8 cellular contexts compared by ENCODE assay signal in genomic region chr2:197704434-197705142, GRCh38. TPM values are rescaled to one million over a fixed set of nuclear protein-coding genes. Genes with fewer than 3 reads are reported as not detected.
A peak's percentile ranks its signal among the peaks of the same experiment; 100 is the strongest.
DNase-seq lines count a peak whose midpoint lies in the region; ATAC-seq and TF ChIP-seq lines count a peak whose summit lies in the region.

No MANE protein-coding gene starts in this region.

- H3K4me2 ChIP-seq in smooth muscle cell, result peak overlapping the region; percentile 89

- WGBS in right cardiac atrium, result under 1% methylated on average over 6 of the region's 6 CpGs
- WGBS in smooth muscle cell (ENCODE audit: low lambda C conversion rate), result 1% methylated on average over 6 of the region's 6 CpGs

- ATAC-seq in Right ventricle myocardium inferior (peak; percentile 54), HG03139 (IDR thresholded peaks at IDR 0.05; ENCODE audit: unreplicated experiment) (peak; percentile 26), right cardiac atrium (peak; percentile 43 to 53)

- H3K9me3 Mint-ChIP-seq in activated T-helper 1 cell treated with anti-CD3 and anti-CD28 coated beads, Interleukin-12 subunit alpha, Interleukin-12 subunit beta, Interleukin-2, Interleukin-4 antibody, amounts not matched to agents 30 ng/mL and 10 ng/mL and 1 ng/mL, durations not matched to agents 14 hours and 24 hours and 36 hours, result no peaks in the 10 kb centered on the region

- H3K36me3 ChIP-seq in smooth muscle cell (ENCODE audit: low read depth), result no peaks in the 10 kb centered on the region

- intact Hi-C loops in Right ventricle myocardium inferior (cut with DNase I) (loop anchor here (5.0 to 10.0 kb wide), 4 partner anchors 190 to 593 kb away; partner anchors contain the start of genes COQ10B and MOB4), cardiac septum (cut with DNase I) (loop anchor here (1.0 to 5.0 kb wide), 6 partner anchors 32 to 267 kb away; partner anchors contain the start of genes HSPD1 and SF3B1), right cardiac atrium (cut with DNase I) (loop anchor here in 3 of 4 donors (10.0 kb wide), 2 partner anchors 420 to 590 kb away; no protein-coding TSS in a partner anchor)
- intact Hi-C loops in activated T-helper 1 cell treated with anti-CD3 and anti-CD28 coated beads, Interleukin-12 subunit alpha, Interleukin-12 subunit beta, Interleukin-2, Interleukin-4 antibody, amounts not matched to agents 30 ng/mL and 10 ng/mL and 1 ng/mL, durations not matched to agents 14 hours and 24 hours and 36 hours (cut with micrococcal nuclease), result loop anchor here (1.0 to 10.0 kb wide), 13 partner anchors 100 to 1420 kb away; partner anchors contain the start of genes CCDC150, COQ10B, HSPE1 and MOB4

- no peaks in the 10 kb centered on the region for H4K20me1 ChIP-seq in smooth muscle cell (ENCODE audit: low read depth)

- H3K36me3 Mint-ChIP-seq in activated T-helper 1 cell treated with anti-CD3 and anti-CD28 coated beads, Interleukin-12 subunit alpha, Interleukin-12 subunit beta, Interleukin-2, Interleukin-4 antibody, amounts not matched to agents 30 ng/mL and 10 ng/mL and 1 ng/mL, durations not matched to agents 14 hours and 24 hours and 36 hours (ENCODE audit: low read depth), result peaks cover 21% of the 10 kb centered on the region

- TF ChIP-seq CTCF in smooth muscle cell (IDR thresholded peaks at IDR 0.05; ENCODE audit: borderline replicate concordance, insufficient read depth, poor library complexity, severe bottlenecking), result no peak

- no peak for DNase-seq in Right ventricle myocardium inferior (ENCODE audit: missing footprints)
- DNase-seq in cardiac septum (ENCODE audit: low spot score), result no peak
- no peak for DNase-seq in activated T-helper 1 cell treated with anti-CD3 and anti-CD28 coated beads, Interleukin-12 subunit alpha, Interleukin-12 subunit beta, Interleukin-2, Interleukin-4 antibody, amounts not matched to agents 30 ng/mL and 10 ng/mL and 1 ng/mL, durations not matched to agents 14 hours and 24 hours and 36 hours (ENCODE audit: low spot score)
- DNase-seq in right cardiac atrium, result no peak
- no peak for DNase-seq in smooth muscle cell (lab: John Stamatoyannopoulos, UW; ENCODE audit: unreplicated experiment)
- no peak for DNase-seq in NCI-H2029 treated with DMSO at 0.1 percent for 48 hours (lab: John Stamatoyannopoulos, UW)
- DNase-seq in mesenteric fat pad (ENCODE audit: low spot score), result no peak

- H3K4me3 Mint-ChIP-seq in activated T-helper 1 cell treated with anti-CD3 and anti-CD28 coated beads, Interleukin-12 subunit alpha, Interleukin-12 subunit beta, Interleukin-2, Interleukin-4 antibody, amounts not matched to agents 30 ng/mL and 10 ng/mL and 1 ng/mL, durations not matched to agents 14 hours and 24 hours and 36 hours, result peak overlapping the region; percentile 79

- peaks cover 5% of the 10 kb centered on the region for H3K27me3 Mint-ChIP-seq in activated T-helper 1 cell treated with anti-CD3 and anti-CD28 coated beads, Interleukin-12 subunit alpha, Interleukin-12 subunit beta, Interleukin-2, Interleukin-4 antibody, amounts not matched to agents 30 ng/mL and 10 ng/mL and 1 ng/mL, durations not matched to agents 14 hours and 24 hours and 36 hours (ENCODE audit: insufficient read depth)

- H3F3A ChIP-seq in smooth muscle cell (ENCODE audit: low read depth), result no peaks in the 10 kb centered on the region

- peaks cover 53% of the 10 kb centered on the region for H3K4me1 Mint-ChIP-seq in activated T-helper 1 cell treated with anti-CD3 and anti-CD28 coated beads, Interleukin-12 subunit alpha, Interleukin-12 subunit beta, Interleukin-2, Interleukin-4 antibody, amounts not matched to agents 30 ng/mL and 10 ng/mL and 1 ng/mL, durations not matched to agents 14 hours and 24 hours and 36 hours (ENCODE audit: low read depth)

- peaks cover 30% of the 10 kb centered on the region for H3K79me2 ChIP-seq in smooth muscle cell (ENCODE audit: low read depth)

- peak overlapping the region; percentile 43 for H3K27ac ChIP-seq in right cardiac atrium (ENCODE audit: low read length)
- peak overlapping the region; percentile 72 for H3K27ac ChIP-seq in smooth muscle cell (ENCODE audit: low read depth)

- peak overlapping the region; percentile 66 for H3K4me3 ChIP-seq in right cardiac atrium (ENCODE audit: low read length)
- peak overlapping the region; percentile 83 for H3K4me3 ChIP-seq in smooth muscle cell

- peaks cover 9% of the 10 kb centered on the region for H3K4me1 ChIP-seq in right cardiac atrium (ENCODE audit: control insufficient read depth, insufficient read depth, low read length)
- H3K4me1 ChIP-seq in smooth muscle cell (ENCODE audit: low read depth), result peaks cover 33% of the 10 kb centered on the region

- H3K27me3 ChIP-seq in right cardiac atrium (ENCODE audit: control insufficient read depth, insufficient read depth), result no peaks in the 10 kb centered on the region
- H3K27me3 ChIP-seq in smooth muscle cell (ENCODE audit: low read depth), result no peaks in the 10 kb centered on the region

- H3K27ac Mint-ChIP-seq in activated T-helper 1 cell treated with anti-CD3 and anti-CD28 coated beads, Interleukin-12 subunit alpha, Interleukin-12 subunit beta, Interleukin-2, Interleukin-4 antibody, amounts not matched to agents 30 ng/mL and 10 ng/mL and 1 ng/mL, durations not matched to agents 14 hours and 24 hours and 36 hours, result peak overlapping the region; percentile 82

- peak overlapping the region; percentile 99 for H2AFZ ChIP-seq in smooth muscle cell (ENCODE audit: low read depth)

- peak overlapping the region; percentile 74 for H3K9ac ChIP-seq in smooth muscle cell (ENCODE audit: low read depth)

- H3K9me3 ChIP-seq in right cardiac atrium (ENCODE audit: control insufficient read depth, low read length), result no peaks in the 10 kb centered on the region
- no peaks in the 10 kb centered on the region for H3K9me3 ChIP-seq in smooth muscle cell (replicated peaks; ENCODE audit: low read depth)

RNA-seq across cellular contexts. Expression of gene MARS2, which starts 0.6 kb away (rescaled TPM):
- total RNA-seq in Right ventricle myocardium inferior (7.5 TPM), cardiac septum (6.7 TPM), right cardiac atrium (1 to 10 TPM; 4.6 to 7.7 (median 5.6) TPM), smooth muscle cell (1.3 and 2.0 TPM in 2 replicates), mesenteric fat pad (8.0 TPM)
- total RNA-seq in activated T-helper 1 cell treated with anti-CD3 and anti-CD28 coated beads, Interleukin-12 subunit alpha, Interleukin-12 subunit beta, Interleukin-2, Interleukin-4 antibody, amounts not matched to agents 30 ng/mL and 10 ng/mL and 1 ng/mL, durations not matched to agents 14 hours and 24 hours and 36 hours, result 22.6 and 22.9 TPM in 2 replicates
- polyA plus RNA-seq in right cardiac atrium (3.2 TPM), smooth muscle cell (1.4 TPM in 1 of 2 replicates, not detected in the other)

RNA-seq across cellular contexts. Expression of gene RFTN2, which starts 29.2 kb away (rescaled TPM):
- total RNA-seq in Right ventricle myocardium inferior, result 7.5 TPM
- 3.5 TPM for total RNA-seq in cardiac septum
- total RNA-seq in activated T-helper 1 cell treated with anti-CD3 and anti-CD28 coated beads, Interleukin-12 subunit alpha, Interleukin-12 subunit beta, Interleukin-2, Interleukin-4 antibody, amounts not matched to agents 30 ng/mL and 10 ng/mL and 1 ng/mL, durations not matched to agents 14 hours and 24 hours and 36 hours, result not detected in 2 replicates
- total RNA-seq in right cardiac atrium, result 1 to 10 TPM; 3.0 to 9.8 (median 9.2) TPM
- 3.1 TPM for polyA plus RNA-seq in right cardiac atrium
- 15.9 and 29.2 TPM in 2 replicates for total RNA-seq in smooth muscle cell
- 4.6 and 9.5 TPM in 2 replicates for polyA plus RNA-seq in smooth muscle cell
- 6.8 TPM for total RNA-seq in mesenteric fat pad
